Comparison of ENCODE assay signal across 15 cellular contexts in the genomic region with DNA sequence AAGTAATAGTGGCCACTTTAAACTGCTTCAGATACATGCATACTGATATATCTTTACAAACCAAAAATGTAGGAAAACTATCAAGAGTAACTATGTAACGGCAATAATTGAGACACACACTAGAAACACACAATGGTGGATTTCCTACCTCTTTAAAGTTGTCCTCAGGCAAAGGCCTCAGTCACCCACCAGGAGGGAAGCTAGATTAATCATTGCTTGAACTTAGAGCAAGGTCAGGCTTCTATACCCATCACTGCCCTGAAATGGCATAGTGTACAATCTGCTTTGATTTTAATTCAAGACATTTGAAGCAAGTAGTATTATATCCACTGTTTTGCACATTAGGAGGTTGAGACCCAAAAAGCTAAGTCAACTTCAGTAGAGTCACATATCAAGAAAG.
DNase-seq lines count a peak whose midpoint lies in the region; ATAC-seq, FAIRE-seq and TF ChIP-seq lines count a peak whose summit lies in the region.
"Had no signal": no experiment of that assay in that cellular context is flagged by ENCODE, and none has a peak within 500 bp of the region (broad histone marks: within the 10 kb centered on the region; RNA-seq: fewer than 3 reads in every experiment).

No MANE protein-coding gene starts in this region.

- peak overlapping the region; percentile 20 for H3K27ac Mint-ChIP-seq in astrocyte (ENCODE audit: unreplicated experiment)
- H3K27ac Mint-ChIP-seq: B cell; CD8-positive, alpha-beta T cell had no signal

- H3K36me3 ChIP-seq in astrocyte (ENCODE audit: insufficient read depth, low read length) (no peaks in the 10 kb centered on the region), ascending aorta (no peaks in the 10 kb centered on the region), gastroesophageal sphincter (no peaks in the 10 kb centered on the region)
- H3K36me3 ChIP-seq: BLaER1 treated with 17β-estradiol and CSF1 and Interleukin-3, amounts not matched to agents 10 nM and 100 nM; HAP-1 had no signal

- no peaks in the 10 kb centered on the region for H3K4me1 Mint-ChIP-seq in astrocyte (ENCODE audit: low read depth, unreplicated experiment)
- H3K4me1 Mint-ChIP-seq: B cell had no signal

- H3K4me1 ChIP-seq in astrocyte (ENCODE audit: insufficient read depth, low read length) (no peaks in the 10 kb centered on the region), ascending aorta (no peaks in the 10 kb centered on the region), gastroesophageal sphincter (no peaks in the 10 kb centered on the region)
- H3K4me1 ChIP-seq: BLaER1 treated with 17β-estradiol and CSF1 and Interleukin-3, amounts not matched to agents 10 nM and 100 nM; HAP-1 had no signal

- no peaks in the 10 kb centered on the region for H3K36me3 Mint-ChIP-seq in astrocyte (ENCODE audit: low read depth, unreplicated experiment)
- H3K36me3 Mint-ChIP-seq: CD8-positive, alpha-beta T cell had no signal

- H3K9me3 Mint-ChIP-seq in astrocyte (ENCODE audit: unreplicated experiment), result no peaks in the 10 kb centered on the region

- FAIRE-seq in astrocyte (lab: Jason Lieb, UNC), result no peak
- FAIRE-seq: H1 had no signal

- no peak overlapping the region for H3K4me2 ChIP-seq in astrocyte (ENCODE audit: low read length)
- H3K4me2 ChIP-seq: BLaER1 treated with 17β-estradiol and CSF1 and Interleukin-3, amounts not matched to agents 10 nM and 100 nM had no signal

- H3K79me2 ChIP-seq in astrocyte (ENCODE audit: insufficient read depth, low read length), result no peaks in the 10 kb centered on the region

- no peaks in the 10 kb centered on the region for H3K27me3 Mint-ChIP-seq in astrocyte (ENCODE audit: low read depth, unreplicated experiment)
- H3K27me3 Mint-ChIP-seq: B cell had no signal

- TF ChIP-seq POLR2A in gastroesophageal sphincter (IDR thresholded peaks at IDR 0.05), result no peak

- TF ChIP-seq CTCF in astrocyte (IDR thresholded peaks at IDR 0.05; ENCODE audit: insufficient read depth, low read depth, low read length) (no peak), ascending aorta (IDR thresholded peaks at IDR 0.05) (no peak), gastroesophageal sphincter (IDR thresholded peaks at IDR 0.05) (no peak)

- no peaks in the 10 kb centered on the region for H3K27me3 ChIP-seq in astrocyte (ENCODE audit: insufficient read depth, low read length)
- no peaks in the 10 kb centered on the region for H3K27me3 ChIP-seq in ascending aorta
- no peaks in the 10 kb centered on the region for H3K27me3 ChIP-seq in gastroesophageal sphincter
- H3K27me3 ChIP-seq: BLaER1 treated with 17β-estradiol and CSF1 and Interleukin-3, amounts not matched to agents 10 nM and 100 nM had no signal

- DNase-seq in Caki2 (ENCODE audit: low read depth), result peak; percentile 26
- DNase-seq in M059J (ENCODE audit: low read depth), result peak; percentile 25
- no peak for DNase-seq in astrocyte (ENCODE audit: low read depth)
- DNase-seq in kidney tubule cell (ENCODE audit: low spot score), result peak; percentile 68
- no peak for DNase-seq in NCI-H2107 treated with DMSO at 0.1 percent for 48 hours (lab: John Stamatoyannopoulos, UW; ENCODE audit: unreplicated experiment)
- no peak for DNase-seq in ascending aorta (ENCODE audit: low spot score in 2 of 2)
- DNase-seq: CD8-positive, alpha-beta T cell; DMS 273 treated with DMSO at 0.1 percent for 48 hours; DMS79; GF-D8 had no signal

- H3K4me3 ChIP-seq in astrocyte (ENCODE audit: insufficient read depth, low read depth, low read length), result no peak overlapping the region
- H3K4me3 ChIP-seq in ascending aorta, result no peak overlapping the region
- no peak overlapping the region for H3K4me3 ChIP-seq in gastroesophageal sphincter
- H3K4me3 ChIP-seq: BLaER1 treated with 17β-estradiol and CSF1 and Interleukin-3, amounts not matched to agents 10 nM and 100 nM; HAP-1 had no signal

- no peak overlapping the region for H3K4me3 Mint-ChIP-seq in astrocyte (ENCODE audit: unreplicated experiment)
- H3K4me3 Mint-ChIP-seq: B cell; CD8-positive, alpha-beta T cell had no signal

- H3K9ac ChIP-seq in astrocyte (ENCODE audit: low read length), result no peak overlapping the region
- H3K9ac ChIP-seq: BLaER1 treated with 17β-estradiol and CSF1 and Interleukin-3, amounts not matched to agents 10 nM and 100 nM had no signal

- ATAC-seq in gastroesophageal sphincter, result no peak
- ATAC-seq: CD8-positive, alpha-beta T cell had no signal

- TF ChIP-seq EP300 in gastroesophageal sphincter (IDR thresholded peaks at IDR 0.05), result no peak

- no peaks in the 10 kb centered on the region for H4K20me1 ChIP-seq in astrocyte (ENCODE audit: insufficient read depth, low read length)
- H4K20me1 ChIP-seq: BLaER1 treated with 17β-estradiol and CSF1 and Interleukin-3, amounts not matched to agents 10 nM and 100 nM had no signal

- in situ Hi-C loops in Caki2 (cut with HindIII; ENCODE audit: low pct_unique_long_range_greater_than_20kb, low sequenced_read_pairs), result no loop called here

- no peak overlapping the region for H2AFZ ChIP-seq in astrocyte (ENCODE audit: low read depth, low read length)

- WGBS in gastroesophageal sphincter (ENCODE audit: low coverage in 1 of 2), 2 donors, result 88 to 100% methylated on average over 1 of the region's 1 CpG

- H3K9me3 ChIP-seq in astrocyte (ENCODE audit: insufficient read depth, low read depth, low read length) (no peaks in the 10 kb centered on the region), ascending aorta (no peaks in the 10 kb centered on the region), gastroesophageal sphincter (no peaks in the 10 kb centered on the region)
- H3K9me3 ChIP-seq: HAP-1 had no signal

- no peak overlapping the region for H3K27ac ChIP-seq in astrocyte (ENCODE audit: low read depth, low read length)
- no peak overlapping the region for H3K27ac ChIP-seq in ascending aorta
- H3K27ac ChIP-seq in gastroesophageal sphincter, result no peak overlapping the region
- H3K27ac ChIP-seq: BLaER1 treated with 17β-estradiol and CSF1 and Interleukin-3, amounts not matched to agents 10 nM and 100 nM had no signal

- intact Hi-C loops in ascending aorta (cut with DNase I), result no loop called here

Comparison
In these comparisons a context has a peak if more than half of its experiments do, and no peak if none do; other contexts are left out.
1. DNase-seq: peak in Caki2 (single experiment), M059J (single experiment) and kidney tubule cell (single experiment); none in astrocyte (single experiment), NCI-H2107 treated with DMSO at 0.1 percent for 48 hours (single experiment) and ascending aorta (0 of 2).